20 cellular contexts compared by ENCODE assay signal in the genomic region with DNA sequence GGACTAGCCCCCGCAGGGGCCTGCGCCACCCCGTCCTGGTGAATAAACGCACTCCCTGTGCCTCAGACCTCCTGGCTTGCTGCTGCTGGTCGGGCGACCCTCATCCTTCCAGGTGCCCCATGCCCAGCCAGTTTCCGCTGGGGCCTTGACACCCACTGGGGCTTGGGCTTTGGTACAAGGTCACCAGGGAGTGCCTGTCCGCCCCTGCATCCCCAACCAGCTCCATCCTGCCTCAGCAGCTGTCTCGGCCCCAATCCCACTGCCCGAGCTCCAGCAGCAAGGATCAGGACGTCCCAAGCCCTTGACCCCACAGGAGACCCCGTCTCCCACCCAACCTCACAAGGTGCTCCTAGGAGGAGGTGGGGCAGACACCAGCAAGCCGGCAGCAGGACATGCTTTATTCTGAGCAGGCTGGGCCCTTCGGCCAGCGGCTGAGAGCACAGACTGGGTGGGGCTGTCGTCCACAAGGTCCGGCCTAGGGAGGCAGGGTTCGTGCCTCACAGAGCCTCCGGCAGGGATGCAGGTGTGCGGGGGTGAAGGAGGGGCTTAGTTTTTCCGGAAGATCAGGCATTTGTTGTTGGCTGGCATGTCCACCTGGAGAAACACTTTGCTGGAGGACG. TPM values are rescaled to one million over a fixed set of nuclear protein-coding genes. Genes with fewer than 3 reads are reported as not detected.
DNase-seq lines count a peak whose midpoint lies in the region; ATAC-seq, FAIRE-seq and TF ChIP-seq lines count a peak whose summit lies in the region.
"Had no signal": no experiment of that assay in that cellular context is flagged by ENCODE, and none has a peak within 500 bp of the region (broad histone marks: within the 10 kb centered on the region; RNA-seq: fewer than 3 reads in every experiment).

No MANE protein-coding gene starts in this region.

- in situ Hi-C loops in HepG2 (cut with HindIII; ENCODE audit: extremely low pct_ligation_motif_present, low pct_unique_long_range_greater_than_20kb): no loop called here

- TF ChIP-seq RAD21 in HepG2 (CRISPR knock-in tag; IDR thresholded peaks at IDR 0.05): no peak

- H3K4me3 Mint-ChIP-seq in activated CD4-positive, alpha-beta memory T cell treated with anti-CD3 and anti-CD28 coated beads for 36 hours: peak overlapping the region; percentile 63
- H3K4me3 Mint-ChIP-seq in glutamatergic neuron (ENCODE audit: unreplicated experiment) (peak overlapping the region; percentile 46), type B pancreatic cell (peak overlapping the region; percentile 79)

- no peaks in the 10 kb centered on the region for H3K9me3 Mint-ChIP-seq in activated CD4-positive, alpha-beta memory T cell treated with anti-CD3 and anti-CD28 coated beads for 36 hours
- H3K9me3 Mint-ChIP-seq in glutamatergic neuron (ENCODE audit: unreplicated experiment) (peaks cover 14% of the 10 kb centered on the region), type B pancreatic cell (no peaks in the 10 kb centered on the region)

- H3K27me3 Mint-ChIP-seq in activated CD4-positive, alpha-beta memory T cell treated with anti-CD3 and anti-CD28 coated beads for 36 hours: peaks cover 3% of the 10 kb centered on the region
- peaks cover 16% of the 10 kb centered on the region for H3K27me3 Mint-ChIP-seq in glutamatergic neuron (ENCODE audit: unreplicated experiment)
- H3K27me3 Mint-ChIP-seq in type B pancreatic cell: peaks cover 6% of the 10 kb centered on the region

- peaks cover 6% of the 10 kb centered on the region for H3K79me2 ChIP-seq in HepG2 (ENCODE audit: insufficient read depth, low read length)

- TF ChIP-seq POLR2A in HepG2 (IDR thresholded peaks at IDR 0.05; ENCODE audit: insufficient read depth in 1 of 2, low read depth in 2 of 2, low read length in 2 of 2): no peak; a peak in 1 of 4 replicates
- no peak for TF ChIP-seq POLR2A in right lobe of liver (IDR thresholded peaks at IDR 0.05)

- no peaks in the 10 kb centered on the region for H4K20me1 ChIP-seq in HepG2 (ENCODE audit: insufficient read depth, low read length)

- H3K4me2 ChIP-seq in HepG2 (ENCODE audit: low read depth, low read length): no peak overlapping the region

- POLR2A ChIA-PET in HepG2 (lab: Yijun Ruan, JAX): no interaction called here
- POLR2A ChIA-PET in activated CD4-positive, alpha-beta memory T cell treated with anti-CD3 and anti-CD28 coated beads for 36 hours (lab: Charles Lee): no interaction called here

- intact Hi-C loops in HepG2 (cut with micrococcal nuclease; ENCODE audit: unreplicated experiment) (no loop called here), right lobe of liver (cut with DNase I) (loop anchor here in 1 of 2 donors (10.0 kb wide), 1 partner anchor 49 kb away; no protein-coding TSS in a partner anchor)
- intact Hi-C loops in activated CD4-positive, alpha-beta memory T cell treated with anti-CD3 and anti-CD28 coated beads for 36 hours (cut with micrococcal nuclease): no loop called here

- DNase-seq in HepG2 (ENCODE audit: low spot score): no peak
- DNase-seq in right lobe of liver: no peak
- no peak for DNase-seq in activated CD4-positive, alpha-beta memory T cell treated with anti-CD3 and anti-CD28 coated beads for 36 hours
- no peak for DNase-seq in glutamatergic neuron
- no peak for DNase-seq in type B pancreatic cell (ENCODE audit: extremely low spot score, unreplicated experiment)
- no peak for DNase-seq in dermis blood vessel endothelial cell
- DNase-seq: activated CD4-positive, alpha-beta T cell treated with anti-CD3 and anti-CD28 coated beads for 48 hours; activated gamma-delta T cell treated with Interleukin-2 at 50 U/mL for 16 hours; DMS153; effector memory CD4-positive, alpha-beta T cell; NCI-H1694 treated with DMSO at 0.1 percent for 48 hours; NCI-H524; Peyer's patch; stimulated activated CD4-positive, alpha-beta T cell treated with anti-CD3 and anti-CD28 coated beads, Interleukin-4, amount 100 ng/mL, for 24 hours; SW 1271 had no signal

- H2AFZ ChIP-seq in HepG2 (ENCODE audit: low read length): no peak overlapping the region

- H3K27ac ChIP-seq in HepG2 (ENCODE audit: extremely low read length, insufficient read depth, low read length): no peak overlapping the region
- H3K27ac ChIP-seq in right lobe of liver: no peak overlapping the region
- H3K27ac ChIP-seq: breast epithelium, Peyer's patch had no signal

- CTCF ChIA-PET in HepG2 (lab: Yijun Ruan, JAX; ENCODE audit: low intra/inter-chr PET ratio, low total read pairs): no interaction called here
- CTCF ChIA-PET in activated CD4-positive, alpha-beta memory T cell treated with anti-CD3 and anti-CD28 coated beads for 36 hours (lab: Charles Lee): no interaction called here

- peaks cover 38% of the 10 kb centered on the region for H3K4me1 ChIP-seq in HepG2 (ENCODE audit: insufficient read depth, low read length)
- H3K4me1 ChIP-seq in right lobe of liver: peaks cover 0 to 36% (median 16%) of the 10 kb centered on the region in 4 donors

- H3K9me3 ChIP-seq in HepG2 (ENCODE audit: low read length) (no peaks in the 10 kb centered on the region), right lobe of liver (no peaks in the 10 kb centered on the region)
- H3K9me3 ChIP-seq: breast epithelium, Peyer's patch, upper lobe of left lung had no signal

- no peak overlapping the region for H3K27ac Mint-ChIP-seq in activated CD4-positive, alpha-beta memory T cell treated with anti-CD3 and anti-CD28 coated beads for 36 hours
- no peak overlapping the region for H3K27ac Mint-ChIP-seq in glutamatergic neuron (ENCODE audit: unreplicated experiment)
- no peak overlapping the region for H3K27ac Mint-ChIP-seq in type B pancreatic cell

- ATAC-seq in HepG2 (no peak), right lobe of liver (no peak), GM19452 (IDR thresholded peaks at IDR 0.05; ENCODE audit: unreplicated experiment) (no peak), GM18511 (IDR thresholded peaks at IDR 0.05; ENCODE audit: unreplicated experiment) (no peak)

- no peak for FAIRE-seq in HepG2 (lab: Jason Lieb, UNC)
- FAIRE-seq: GM18507 had no signal

- H3K4me1 Mint-ChIP-seq in activated CD4-positive, alpha-beta memory T cell treated with anti-CD3 and anti-CD28 coated beads for 36 hours (ENCODE audit: low read depth): peaks cover 5% of the 10 kb centered on the region
- H3K4me1 Mint-ChIP-seq in glutamatergic neuron (ENCODE audit: low read depth, unreplicated experiment) (peaks cover 3% of the 10 kb centered on the region), type B pancreatic cell (ENCODE audit: unreplicated experiment) (peaks cover 8% of the 10 kb centered on the region)

- H3K27me3 ChIP-seq in HepG2 (ENCODE audit: control insufficient read depth in 1 of 2, insufficient read depth in 2 of 2, low read length in 2 of 2): no peaks in the 10 kb centered on the region
- H3K27me3 ChIP-seq in right lobe of liver: no peaks in the 10 kb centered on the region
- H3K27me3 ChIP-seq: breast epithelium, Peyer's patch, upper lobe of left lung had no signal

- no TSS peak for BruUV-seq in HepG2 (replicated peaks; lab: Mats Ljungman, UMichigan)

- H3K36me3 Mint-ChIP-seq in activated CD4-positive, alpha-beta memory T cell treated with anti-CD3 and anti-CD28 coated beads for 36 hours: peaks cover 4% of the 10 kb centered on the region
- H3K36me3 Mint-ChIP-seq in glutamatergic neuron (ENCODE audit: unreplicated experiment): no peaks in the 10 kb centered on the region
- H3K36me3 Mint-ChIP-seq in type B pancreatic cell: no peaks in the 10 kb centered on the region

- no peaks in the 10 kb centered on the region; a peak in 1 of 5 replicates for H3K36me3 ChIP-seq in HepG2 (replicated peaks in 1 of 2; ENCODE audit: control insufficient read depth in 1 of 2, insufficient read depth in 2 of 2, low read length in 2 of 2)
- no peaks in the 10 kb centered on the region for H3K36me3 ChIP-seq in right lobe of liver
- H3K36me3 ChIP-seq: breast epithelium had no signal

- H3K4me3 ChIP-seq in HepG2 (replicated peaks in 1 of 3; ENCODE audit: insufficient read depth in 1 of 3, low read depth in 2 of 3, low read length in 3 of 3) (no peak overlapping the region), right lobe of liver (no peak overlapping the region)
- H3K4me3 ChIP-seq: Peyer's patch had no signal

- H3K9ac ChIP-seq in HepG2 (ENCODE audit: insufficient read depth, low read depth, low read length): no peak overlapping the region

- TF ChIP-seq CTCF in HepG2 (CRISPR knock-in tag; IDR thresholded peaks at IDR 0.05) (no peak), right lobe of liver (IDR thresholded peaks at IDR 0.05) (no peak), glutamatergic neuron (IDR thresholded peaks at IDR 0.05; ENCODE audit: partially characterized antibody, unreplicated experiment) (no peak), type B pancreatic cell (conservative IDR thresholded peaks at IDR 0.05) (no peak)

- TF ChIP-seq EP300 in HepG2 (IDR thresholded peaks at IDR 0.05; ENCODE audit: low read depth in 2 of 2, low read length in 2 of 2) (no peak), HepG2 (CRISPR knock-in tag; IDR thresholded peaks at IDR 0.05; ENCODE audit: borderline replicate concordance) (no peak)

- 95% methylated on average over 6 of the region's 22 CpGs for whole genome bisulfite sequencing in HepG2 (ENCODE audit: low lambda C conversion rate)
- 73% methylated on average over 4 of the region's 22 CpGs for WGBS in right lobe of liver (ENCODE audit: insufficient coverage, low coverage, low lambda C conversion rate, missing lambda C conversion rate)

RNA-seq across cellular contexts. Expression of a gene that starts 1.9 kb away (rescaled TPM):
- total RNA-seq in HepG2 (2016; rRNA removed; fragmentation: Illumina TruSeq; extraction: Trizol): 70.1 and 75.1 TPM in 2 replicates
- 106 and 145 TPM in 2 replicates for total RNA-seq in HepG2 (2016; cell fraction: cytosol; rRNA removed; fragmentation: Illumina TruSeq; extraction: Trizol; ENCODE audit: low read depth)
- 72.6 and 72.8 TPM in 2 replicates for total RNA-seq in HepG2 (2016; cell fraction: insoluble cytoplasmic fraction; rRNA removed; fragmentation: Illumina TruSeq; extraction: Trizol)
- 85.6 and 121 TPM in 2 replicates for total RNA-seq in HepG2 (2016; cell fraction: membrane; rRNA removed; fragmentation: Illumina TruSeq; extraction: Trizol)
- total RNA-seq in HepG2 (2016; cell fraction: nucleus; rRNA removed; fragmentation: Illumina TruSeq; extraction: Trizol): 25.9 and 26.1 TPM in 2 replicates
- polyA plus RNA-seq in HepG2 (2011; rRNA removed): 65.5 and 65.8 TPM in 2 replicates
- polyA plus RNA-seq in HepG2 (2011; cell fraction: cytosol; rRNA removed): 61.3 and 112 TPM in 2 replicates
- 121 and 152 TPM in 2 replicates for polyA plus RNA-seq in HepG2 (2011; cell fraction: nucleus; rRNA removed)
- polyA plus RNA-seq in HepG2 (2012): 40.7 and 43.0 TPM in 2 replicates
- polyA plus RNA-seq in HepG2 (2016; cell fraction: cytosol; fragmentation: Illumina TruSeq; extraction: Trizol; ENCODE audit: low read depth): 158 and 183 TPM in 2 replicates
- polyA plus RNA-seq in HepG2 (2016; cell fraction: insoluble cytoplasmic fraction; fragmentation: Illumina TruSeq; extraction: Trizol; ENCODE audit: low read depth): 91.6 and 101 TPM in 2 replicates
- polyA plus RNA-seq in HepG2 (2016; cell fraction: membrane; fragmentation: Illumina TruSeq; extraction: Trizol; ENCODE audit: low read depth): 118 and 119 TPM in 2 replicates
- polyA plus RNA-seq in HepG2 (2016; cell fraction: nucleus; fragmentation: Illumina TruSeq; extraction: Trizol; ENCODE audit: insufficient read depth, low read depth): 66.7 and 70.0 TPM in 2 replicates
- polyA minus RNA-seq in HepG2 (2011; rRNA and poly(A)+ RNA removed; ENCODE audit: low replicate concordance): 66.6 and 95.2 TPM in 2 replicates
- 30.0 and 37.0 TPM in 2 replicates for polyA minus RNA-seq in HepG2 (2011; cell fraction: cytosol; rRNA and poly(A)+ RNA removed)
- 15.3 and 23.3 TPM in 2 replicates for polyA minus RNA-seq in HepG2 (2011; cell fraction: nucleus; rRNA and poly(A)+ RNA removed)
- total RNA-seq in right lobe of liver: 100 to 1,000 TPM in 1 of 6 experiments, 10 to 100 TPM in 5; 22.7 to 126 (median 32.6) TPM
- total RNA-seq in activated CD4-positive, alpha-beta memory T cell treated with anti-CD3 and anti-CD28 coated beads for 36 hours: 100 to 1,000 TPM; 113 to 117 TPM
- 63.6 TPM for total RNA-seq in glutamatergic neuron (ENCODE audit: unreplicated experiment)
- 74.4 and 77.0 TPM in 2 replicates for total RNA-seq in type B pancreatic cell (ENCODE audit: low replicate concordance)
- 76.4 and 83.6 TPM in 2 replicates for total RNA-seq in dermis blood vessel endothelial cell

RNA-seq across cellular contexts. Expression of a gene that starts 3.4 kb away (rescaled TPM):
- 2.4 and 4.9 TPM in 2 replicates for total RNA-seq in HepG2 (2016; rRNA removed; fragmentation: Illumina TruSeq; extraction: Trizol)
- 0.61 and 0.88 TPM in 2 replicates for total RNA-seq in HepG2 (2016; cell fraction: cytosol; rRNA removed; fragmentation: Illumina TruSeq; extraction: Trizol; ENCODE audit: low read depth)
- total RNA-seq in HepG2 (2016; cell fraction: insoluble cytoplasmic fraction; rRNA removed; fragmentation: Illumina TruSeq; extraction: Trizol): 2.1 and 4.8 TPM in 2 replicates
- total RNA-seq in HepG2 (2016; cell fraction: membrane; rRNA removed; fragmentation: Illumina TruSeq; extraction: Trizol): 1.1 and 1.8 TPM in 2 replicates
- 3.0 and 3.4 TPM in 2 replicates for total RNA-seq in HepG2 (2016; cell fraction: nucleus; rRNA removed; fragmentation: Illumina TruSeq; extraction: Trizol)
- 1.7 and 2.9 TPM in 2 replicates for polyA plus RNA-seq in HepG2 (2011; rRNA removed)
- polyA plus RNA-seq in HepG2 (2011; cell fraction: cytosol; rRNA removed): 2.6 and 4.2 TPM in 2 replicates
- 4.0 and 4.2 TPM in 2 replicates for polyA plus RNA-seq in HepG2 (2011; cell fraction: nucleus; rRNA removed)
- 1.7 and 2.2 TPM in 2 replicates for polyA plus RNA-seq in HepG2 (2012)
- 0.58 and 0.66 TPM in 2 replicates for polyA plus RNA-seq in HepG2 (2016; cell fraction: cytosol; fragmentation: Illumina TruSeq; extraction: Trizol; ENCODE audit: low read depth)
- polyA plus RNA-seq in HepG2 (2016; cell fraction: insoluble cytoplasmic fraction; fragmentation: Illumina TruSeq; extraction: Trizol; ENCODE audit: low read depth): 2.6 and 2.7 TPM in 2 replicates
- polyA plus RNA-seq in HepG2 (2016; cell fraction: membrane; fragmentation: Illumina TruSeq; extraction: Trizol; ENCODE audit: low read depth): 0.93 and 1.1 TPM in 2 replicates
- polyA plus RNA-seq in HepG2 (2016; cell fraction: nucleus; fragmentation: Illumina TruSeq; extraction: Trizol; ENCODE audit: insufficient read depth, low read depth): 5.9 and 6.7 TPM in 2 replicates
- 3.9 and 5.4 TPM in 2 replicates for polyA minus RNA-seq in HepG2 (2011; rRNA and poly(A)+ RNA removed; ENCODE audit: low replicate concordance)
- polyA minus RNA-seq in HepG2 (2011; cell fraction: cytosol; rRNA and poly(A)+ RNA removed): 3.1 and 4.6 TPM in 2 replicates
- polyA minus RNA-seq in HepG2 (2011; cell fraction: nucleus; rRNA and poly(A)+ RNA removed): 1.0 and 1.7 TPM in 2 replicates
- total RNA-seq in right lobe of liver: under 1 TPM; 0.43 to 0.70 (median 0.56) TPM
- under 1 TPM; 0.05 to 0.07 TPM for total RNA-seq in activated CD4-positive, alpha-beta memory T cell treated with anti-CD3 and anti-CD28 coated beads for 36 hours
- total RNA-seq in glutamatergic neuron (ENCODE audit: unreplicated experiment): 61.9 TPM
- 0.71 and 9.0 TPM in 2 replicates for total RNA-seq in type B pancreatic cell (ENCODE audit: low replicate concordance)
- 0.14 and 0.17 TPM in 2 replicates for total RNA-seq in dermis blood vessel endothelial cell

RNA-seq across cellular contexts. Expression of a gene that starts 7.5 kb away (rescaled TPM):
- total RNA-seq in HepG2 (2016; rRNA removed; fragmentation: Illumina TruSeq; extraction: Trizol) (54.6 and 76.7 TPM in 2 replicates), right lobe of liver (100 to 1,000 TPM in 2 of 6 experiments, 10 to 100 TPM in 4; 48.8 to 130 (median 76.7) TPM), glutamatergic neuron (ENCODE audit: unreplicated experiment) (16.6 TPM), type B pancreatic cell (ENCODE audit: low replicate concordance) (36.8 and 39.1 TPM in 2 replicates), dermis blood vessel endothelial cell (11.2 and 12.6 TPM in 2 replicates)
- total RNA-seq in HepG2 (2016; cell fraction: cytosol; rRNA removed; fragmentation: Illumina TruSeq; extraction: Trizol; ENCODE audit: low read depth): 213 and 245 TPM in 2 replicates
- 53.9 and 78.9 TPM in 2 replicates for total RNA-seq in HepG2 (2016; cell fraction: insoluble cytoplasmic fraction; rRNA removed; fragmentation: Illumina TruSeq; extraction: Trizol)
- 142 and 185 TPM in 2 replicates for total RNA-seq in HepG2 (2016; cell fraction: membrane; rRNA removed; fragmentation: Illumina TruSeq; extraction: Trizol)
- total RNA-seq in HepG2 (2016; cell fraction: nucleus; rRNA removed; fragmentation: Illumina TruSeq; extraction: Trizol): 43.6 and 55.4 TPM in 2 replicates
- polyA plus RNA-seq in HepG2 (2011; rRNA removed): 39.6 and 50.7 TPM in 2 replicates
- 28.2 and 61.1 TPM in 2 replicates for polyA plus RNA-seq in HepG2 (2011; cell fraction: cytosol; rRNA removed)
- polyA plus RNA-seq in HepG2 (2011; cell fraction: nucleus; rRNA removed): 96.2 and 105 TPM in 2 replicates
- 16.1 and 33.3 TPM in 2 replicates for polyA plus RNA-seq in HepG2 (2012)
- 190 and 204 TPM in 2 replicates for polyA plus RNA-seq in HepG2 (2016; cell fraction: cytosol; fragmentation: Illumina TruSeq; extraction: Trizol; ENCODE audit: low read depth)
- polyA plus RNA-seq in HepG2 (2016; cell fraction: insoluble cytoplasmic fraction; fragmentation: Illumina TruSeq; extraction: Trizol; ENCODE audit: low read depth): 37.1 and 43.7 TPM in 2 replicates
- 110 and 119 TPM in 2 replicates for polyA plus RNA-seq in HepG2 (2016; cell fraction: membrane; fragmentation: Illumina TruSeq; extraction: Trizol; ENCODE audit: low read depth)
- 85.1 and 93.5 TPM in 2 replicates for polyA plus RNA-seq in HepG2 (2016; cell fraction: nucleus; fragmentation: Illumina TruSeq; extraction: Trizol; ENCODE audit: insufficient read depth, low read depth)
- 21.1 and 22.3 TPM in 2 replicates for polyA minus RNA-seq in HepG2 (2011; rRNA and poly(A)+ RNA removed; ENCODE audit: low replicate concordance)
- polyA minus RNA-seq in HepG2 (2011; cell fraction: cytosol; rRNA and poly(A)+ RNA removed): 13.8 and 16.0 TPM in 2 replicates
- 14.9 and 18.2 TPM in 2 replicates for polyA minus RNA-seq in HepG2 (2011; cell fraction: nucleus; rRNA and poly(A)+ RNA removed)
- total RNA-seq in activated CD4-positive, alpha-beta memory T cell treated with anti-CD3 and anti-CD28 coated beads for 36 hours: 10 to 100 TPM; 41.1 to 44.1 TPM

RNA-seq across cellular contexts. Expression of a gene that starts 15.0 kb away (rescaled TPM):
- total RNA-seq in HepG2 (2016; rRNA removed; fragmentation: Illumina TruSeq; extraction: Trizol) (10.2 and 28.9 TPM in 2 replicates), right lobe of liver (10 to 100 TPM in 4 of 6 experiments, 1 to 10 TPM in 2; 7.2 to 18.1 (median 11.8) TPM), glutamatergic neuron (ENCODE audit: unreplicated experiment) (24.6 TPM), type B pancreatic cell (ENCODE audit: low replicate concordance) (75.8 and 102 TPM in 2 replicates), dermis blood vessel endothelial cell (10.7 and 15.1 TPM in 2 replicates)
- 8.3 and 8.4 TPM in 2 replicates for total RNA-seq in HepG2 (2016; cell fraction: cytosol; rRNA removed; fragmentation: Illumina TruSeq; extraction: Trizol; ENCODE audit: low read depth)
- total RNA-seq in HepG2 (2016; cell fraction: insoluble cytoplasmic fraction; rRNA removed; fragmentation: Illumina TruSeq; extraction: Trizol): 10.2 and 31.3 TPM in 2 replicates
- 9.7 and 10.7 TPM in 2 replicates for total RNA-seq in HepG2 (2016; cell fraction: membrane; rRNA removed; fragmentation: Illumina TruSeq; extraction: Trizol)
- total RNA-seq in HepG2 (2016; cell fraction: nucleus; rRNA removed; fragmentation: Illumina TruSeq; extraction: Trizol): 40.6 and 49.4 TPM in 2 replicates
- 11.1 and 14.9 TPM in 2 replicates for polyA plus RNA-seq in HepG2 (2011; rRNA removed)
- 3.4 and 7.3 TPM in 2 replicates for polyA plus RNA-seq in HepG2 (2011; cell fraction: cytosol; rRNA removed)
- 165 and 272 TPM in 2 replicates for polyA plus RNA-seq in HepG2 (2011; cell fraction: nucleus; rRNA removed)
- 8.4 and 11.0 TPM in 2 replicates for polyA plus RNA-seq in HepG2 (2012)
- 2.6 and 2.7 TPM in 2 replicates for polyA plus RNA-seq in HepG2 (2016; cell fraction: cytosol; fragmentation: Illumina TruSeq; extraction: Trizol; ENCODE audit: low read depth)
- 9.7 and 12.6 TPM in 2 replicates for polyA plus RNA-seq in HepG2 (2016; cell fraction: insoluble cytoplasmic fraction; fragmentation: Illumina TruSeq; extraction: Trizol; ENCODE audit: low read depth)
- polyA plus RNA-seq in HepG2 (2016; cell fraction: membrane; fragmentation: Illumina TruSeq; extraction: Trizol; ENCODE audit: low read depth): 5.3 TPM in 2 replicates
- 127 and 129 TPM in 2 replicates for polyA plus RNA-seq in HepG2 (2016; cell fraction: nucleus; fragmentation: Illumina TruSeq; extraction: Trizol; ENCODE audit: insufficient read depth, low read depth)
- polyA minus RNA-seq in HepG2 (2011; rRNA and poly(A)+ RNA removed; ENCODE audit: low replicate concordance): 12.2 and 29.3 TPM in 2 replicates
- 3.2 and 14.2 TPM in 2 replicates for polyA minus RNA-seq in HepG2 (2011; cell fraction: cytosol; rRNA and poly(A)+ RNA removed)
- polyA minus RNA-seq in HepG2 (2011; cell fraction: nucleus; rRNA and poly(A)+ RNA removed): 15.8 and 22.4 TPM in 2 replicates
- 10 to 100 TPM; 52.8 to 58.2 TPM for total RNA-seq in activated CD4-positive, alpha-beta memory T cell treated with anti-CD3 and anti-CD28 coated beads for 36 hours

RNA-seq across cellular contexts. Expression of a gene that starts 33.8 kb away (rescaled TPM):
- total RNA-seq in HepG2 (2016; rRNA removed; fragmentation: Illumina TruSeq; extraction: Trizol) (34.1 and 63.6 TPM in 2 replicates), right lobe of liver (10 to 100 TPM; 28.5 to 44.8 (median 40.3) TPM), glutamatergic neuron (ENCODE audit: unreplicated experiment) (208 TPM), type B pancreatic cell (ENCODE audit: low replicate concordance) (146 and 163 TPM in 2 replicates), dermis blood vessel endothelial cell (32.9 and 49.0 TPM in 2 replicates)
- 17.1 and 18.2 TPM in 2 replicates for total RNA-seq in HepG2 (2016; cell fraction: cytosol; rRNA removed; fragmentation: Illumina TruSeq; extraction: Trizol; ENCODE audit: low read depth)
- 29.4 and 68.9 TPM in 2 replicates for total RNA-seq in HepG2 (2016; cell fraction: insoluble cytoplasmic fraction; rRNA removed; fragmentation: Illumina TruSeq; extraction: Trizol)
- total RNA-seq in HepG2 (2016; cell fraction: membrane; rRNA removed; fragmentation: Illumina TruSeq; extraction: Trizol): 23.2 and 28.4 TPM in 2 replicates
- total RNA-seq in HepG2 (2016; cell fraction: nucleus; rRNA removed; fragmentation: Illumina TruSeq; extraction: Trizol): 78.3 and 79.1 TPM in 2 replicates
- polyA plus RNA-seq in HepG2 (2011; rRNA removed): 76.9 and 104 TPM in 2 replicates
- 24.1 and 52.3 TPM in 2 replicates for polyA plus RNA-seq in HepG2 (2011; cell fraction: cytosol; rRNA removed)
- polyA plus RNA-seq in HepG2 (2011; cell fraction: nucleus; rRNA removed): 959 and 1,318 TPM in 2 replicates
- polyA plus RNA-seq in HepG2 (2012): 36.6 and 59.1 TPM in 2 replicates
- polyA plus RNA-seq in HepG2 (2016; cell fraction: cytosol; fragmentation: Illumina TruSeq; extraction: Trizol; ENCODE audit: low read depth): 14.1 and 16.7 TPM in 2 replicates
- polyA plus RNA-seq in HepG2 (2016; cell fraction: insoluble cytoplasmic fraction; fragmentation: Illumina TruSeq; extraction: Trizol; ENCODE audit: low read depth): 34.3 and 41.8 TPM in 2 replicates
- polyA plus RNA-seq in HepG2 (2016; cell fraction: membrane; fragmentation: Illumina TruSeq; extraction: Trizol; ENCODE audit: low read depth): 19.1 and 22.6 TPM in 2 replicates
- 215 and 253 TPM in 2 replicates for polyA plus RNA-seq in HepG2 (2016; cell fraction: nucleus; fragmentation: Illumina TruSeq; extraction: Trizol; ENCODE audit: insufficient read depth, low read depth)
- polyA minus RNA-seq in HepG2 (2011; rRNA and poly(A)+ RNA removed; ENCODE audit: low replicate concordance): 36.6 and 76.1 TPM in 2 replicates
- polyA minus RNA-seq in HepG2 (2011; cell fraction: cytosol; rRNA and poly(A)+ RNA removed): 23.0 and 32.0 TPM in 2 replicates
- 71.6 and 76.3 TPM in 2 replicates for polyA minus RNA-seq in HepG2 (2011; cell fraction: nucleus; rRNA and poly(A)+ RNA removed)
- 100 to 1,000 TPM; 112 to 128 TPM for total RNA-seq in activated CD4-positive, alpha-beta memory T cell treated with anti-CD3 and anti-CD28 coated beads for 36 hours
